In genomic region chr3:71245052-71245488, GRCh38 we compare ENCODE assay signal across 8 cellular contexts.
DNase-seq lines count a peak whose midpoint lies in the region; ATAC-seq and TF ChIP-seq lines count a peak whose summit lies in the region.

No MANE protein-coding gene starts in this region.

- no peaks in the 10 kb centered on the region for H3K36me3 ChIP-seq in H7 (replicated peaks; ENCODE audit: control insufficient read depth, insufficient read depth, low read length)
- no peaks in the 10 kb centered on the region for H3K36me3 ChIP-seq in right atrium auricular region

- peak overlapping the region; percentile 69 to 86 for H3K27ac ChIP-seq in right atrium auricular region

- no peaks in the 10 kb centered on the region for H3K27me3 ChIP-seq in H7 (ENCODE audit: control insufficient read depth, insufficient read depth, low read length)
- no peaks in the 10 kb centered on the region for H3K27me3 ChIP-seq in right atrium auricular region

- peaks cover 0 to 60% of the 10 kb centered on the region in 2 donors for H3K4me1 ChIP-seq in right atrium auricular region

- H3K9me3 ChIP-seq in right atrium auricular region = no peaks in the 10 kb centered on the region

- ATAC-seq in sciatic nerve = peak; percentile 56
- no peak for ATAC-seq in HG02938 (IDR thresholded peaks at IDR 0.05; ENCODE audit: unreplicated experiment)
- ATAC-seq in GM21526 (IDR thresholded peaks at IDR 0.05; ENCODE audit: low FRiP score, unreplicated experiment) = no peak

- no peak for TF ChIP-seq CTCF in right atrium auricular region (IDR thresholded peaks at IDR 0.05)

- DNase-seq in H7 (peak; percentile 25), amniotic epithelial cell (ENCODE audit: low read depth) (peak; percentile 81), right atrium auricular region (ENCODE audit: low spot score) (no peak), sciatic nerve (ENCODE audit: low spot score) (no peak), NCI-H1417 treated with DMSO at 0.1 percent for 48 hours (lab: John Stamatoyannopoulos, UW) (no peak), NCI-H774 (lab: John Stamatoyannopoulos, UW) (no peak)

- intact Hi-C loops in sciatic nerve (cut with DNase I) = no loop called here

- H3K4me3 ChIP-seq in H7 (ENCODE audit: insufficient read depth, low read depth, low read length) (no peak overlapping the region), right atrium auricular region (peak overlapping the region; percentile 6 to 28)

Comparison
In these comparisons a context has a peak if more than half of its experiments do, and no peak if none do; other contexts are left out.
1. DNase-seq: peak in H7 (single experiment) and amniotic epithelial cell (single experiment); none in right atrium auricular region (single experiment), sciatic nerve (single experiment), NCI-H1417 treated with DMSO at 0.1 percent for 48 hours (single experiment) and NCI-H774 (single experiment).